2 cellular contexts compared by ENCODE assay signal in genomic region chr12:18581232-18581962, GRCh38.
TF ChIP-seq lines count a peak whose summit lies in the region.

No MANE protein-coding gene starts in this region.

TF ChIP-seq in A549, 52 proteins besides CTCF, POLR2A, EP300 and RAD21 (continued from another document):
- no peak for TF ChIP-seq HMGXB4 (CRISPR knock-in tag; IDR thresholded peaks at IDR 0.05; ENCODE audit: borderline replicate concordance)

TF ChIP-seq in K562, 482 proteins besides CTCF, POLR2A, EP300 and RAD21 (continued from another document):
- TF ChIP-seq PRPF4 (IDR thresholded peaks at IDR 0.05; ENCODE audit: insufficient read depth, low read depth, low read length, poor library complexity, severe bottlenecking) (no peak), ZNF280A (IDR thresholded peaks at IDR 0.05; ENCODE audit: low read depth, partially characterized antibody) (no peak), ZFX (CRISPR knock-in tag; IDR thresholded peaks at IDR 0.05) (no peak), MAFF (IDR thresholded peaks at IDR 0.05; ENCODE audit: low read length) (peak; percentile 36; the same call in 1 of the 2 replicates), KAT2B (IDR thresholded peaks at IDR 0.05; ENCODE audit: low read depth, low read length) (no peak), STAT6 (CRISPR knock-in tag; IDR thresholded peaks at IDR 0.05) (no peak), TRIM24 (IDR thresholded peaks at IDR 0.05) (no peak), ZNF431 (CRISPR knock-in tag; IDR thresholded peaks at IDR 0.05) (no peak), POLR3A (IDR thresholded peaks at IDR 0.05; ENCODE audit: borderline replicate concordance, extremely low read depth, insufficient read depth, insufficient read length) (no peak), ZNF518B (CRISPR knock-in tag; IDR thresholded peaks at IDR 0.05) (no peak), ZHX1 (conservative IDR thresholded peaks at IDR 0.05; ENCODE audit: low read length) (no peak), KLF10 (CRISPR knock-in tag; IDR thresholded peaks at IDR 0.05) (no peak), ZNF316 (IDR thresholded peaks at IDR 0.05) (peak; percentile 41), E2F6 (IDR thresholded peaks at IDR 0.05; ENCODE audit: borderline replicate concordance in 1 of 2, extremely low read depth in 1 of 2, insufficient read depth in 1 of 2, insufficient read length in 1 of 2, low read depth in 1 of 2, low read length in 1 of 2, poor library complexity in 1 of 2, severe bottlenecking in 1 of 2) (no peak), SIX5 (IDR thresholded peaks at IDR 0.05; ENCODE audit: borderline replicate concordance in 1 of 2, insufficient read depth in 1 of 2, low read depth in 1 of 2, low read length in 2 of 2) (no peak), OTX1 (CRISPR knock-in tag; IDR thresholded peaks at IDR 0.05) (no peak), MYBL2 (IDR thresholded peaks at IDR 0.05; ENCODE audit: low read depth) (no peak), MYBL2 (CRISPR knock-in tag; IDR thresholded peaks at IDR 0.05; ENCODE audit: borderline replicate concordance) (no peak), ARID1B (IDR thresholded peaks at IDR 0.05) (no peak), TFAP4 (CRISPR knock-in tag; IDR thresholded peaks at IDR 0.05; ENCODE audit: borderline replicate concordance) (no peak), NELFE (IDR thresholded peaks at IDR 0.05; ENCODE audit: insufficient read depth, insufficient read length) (no peak), FOXK2 (conservative IDR thresholded peaks at IDR 0.05 in 1 of 2, IDR thresholded peaks at IDR 0.05 in 1 of 2; ENCODE audit: low read depth in 2 of 2) (no peak), ZNF561 (CRISPR knock-in tag; conservative IDR thresholded peaks at IDR 0.05) (no peak), ZNF395 (CRISPR knock-in tag; IDR thresholded peaks at IDR 0.05) (no peak), RBM14 (IDR thresholded peaks at IDR 0.05; ENCODE audit: borderline replicate concordance, insufficient read depth, low read depth, low read length) (no peak)
